9 cellular contexts compared by ENCODE assay signal in the genomic region with DNA sequence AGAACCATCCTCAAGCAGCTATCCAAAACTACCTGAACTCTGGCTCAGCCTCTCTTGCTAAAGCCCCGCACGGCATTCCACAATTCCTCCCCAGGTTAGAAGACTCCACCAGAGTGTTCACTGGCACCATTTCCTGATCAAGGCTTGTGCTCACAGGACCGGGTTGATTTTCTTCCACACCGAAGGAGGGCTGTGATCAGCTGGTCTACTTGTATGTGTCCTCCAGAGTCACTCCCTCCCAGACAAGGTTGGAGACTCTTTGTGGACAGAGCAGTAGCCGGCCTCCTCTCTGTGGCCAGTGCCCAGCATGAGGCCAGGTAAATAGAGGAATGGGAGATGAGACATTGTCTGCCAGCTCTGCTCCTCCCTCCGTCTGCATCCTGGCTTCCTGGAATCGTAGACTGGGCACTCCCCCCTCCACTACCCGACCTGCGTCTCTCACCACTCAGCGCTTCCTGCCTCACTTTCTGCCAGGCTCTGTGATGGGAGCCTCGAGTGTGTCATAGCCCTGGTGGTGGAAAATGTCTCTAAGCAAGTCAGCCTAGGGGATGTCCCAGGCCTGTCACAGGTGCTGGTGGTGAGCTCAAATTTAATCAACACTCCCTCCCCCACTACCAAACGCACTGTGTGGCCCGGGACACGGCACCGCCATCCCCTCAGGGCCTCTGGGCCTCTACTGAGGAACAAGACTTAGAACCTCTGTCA. TPM values are rescaled to one million over a fixed set of nuclear protein-coding genes. Genes with fewer than 3 reads are reported as not detected.
A peak's percentile ranks its signal among the peaks of the same experiment; 100 is the strongest.
DNase-seq lines count a peak whose midpoint lies in the region; ATAC-seq and TF ChIP-seq lines count a peak whose summit lies in the region.
"Had no signal": no experiment of that assay in that cellular context is flagged by ENCODE, and none has a peak within 500 bp of the region (broad histone marks: within the 10 kb centered on the region; RNA-seq: fewer than 3 reads in every experiment).

No MANE protein-coding gene starts in this region.

- intact Hi-C loops in naive thymus-derived CD4-positive, alpha-beta T cell (cut with micrococcal nuclease) = loop anchor here (1.0 to 5.0 kb wide), 10 partner anchors 23 to 145 kb away; a partner anchor contains a TSS
- intact Hi-C loops in upper lobe of right lung (cut with DNase I) = no loop called here

- H3K4me1 Mint-ChIP-seq in activated naive CD8-positive, alpha-beta T cell treated with anti-CD3 and anti-CD28 coated beads for 36 hours = peaks cover 74% of the 10 kb centered on the region
- H3K4me1 Mint-ChIP-seq in naive thymus-derived CD4-positive, alpha-beta T cell = peaks cover 19 to 86% (median 65%) of the 10 kb centered on the region in 7 donors

- peak; percentile 92 for DNase-seq in activated naive CD8-positive, alpha-beta T cell treated with anti-CD3 and anti-CD28 coated beads for 36 hours
- peak; percentile 62 to 98 (median 94) for DNase-seq in naive thymus-derived CD4-positive, alpha-beta T cell
- DNase-seq in upper lobe of right lung (peak; percentile 56), NCI-H1694 (lab: John Stamatoyannopoulos, UW) (no peak), DMS 273 treated with DMSO at 0.1 percent for 48 hours (lab: John Stamatoyannopoulos, UW) (no peak)

- H3K36me3 Mint-ChIP-seq in activated naive CD8-positive, alpha-beta T cell treated with anti-CD3 and anti-CD28 coated beads for 36 hours = peaks cover 38% of the 10 kb centered on the region
- H3K36me3 Mint-ChIP-seq in naive thymus-derived CD4-positive, alpha-beta T cell = peaks cover 0 to 26% (median 0%) of the 10 kb centered on the region in 5 donors

- H3K4me1 ChIP-seq in naive thymus-derived CD4-positive, alpha-beta T cell (ENCODE audit: control insufficient read depth in 2 of 2, insufficient read depth in 2 of 2, low read length in 2 of 2) = peaks cover 21 to 30% of the 10 kb centered on the region in 2 donors
- H3K4me1 ChIP-seq in upper lobe of right lung = peaks cover 4% of the 10 kb centered on the region

- no peaks in the 10 kb centered on the region for H3K27me3 Mint-ChIP-seq in activated naive CD8-positive, alpha-beta T cell treated with anti-CD3 and anti-CD28 coated beads for 36 hours
- peaks cover 0 to 2% (median 0%) of the 10 kb centered on the region in 5 donors for H3K27me3 Mint-ChIP-seq in naive thymus-derived CD4-positive, alpha-beta T cell

- peaks cover 0 to 4% (median 0%) of the 10 kb centered on the region in 3 experiments for H3K36me3 ChIP-seq in naive thymus-derived CD4-positive, alpha-beta T cell (ENCODE audit: control insufficient read depth in 2 of 3, insufficient read depth in 3 of 3, low read length in 3 of 3)
- H3K36me3 ChIP-seq in upper lobe of right lung = no peaks in the 10 kb centered on the region
- H3K36me3 ChIP-seq: cardiac muscle cell had no signal

- POLR2A ChIA-PET in naive thymus-derived CD4-positive, alpha-beta T cell (lab: Charles Lee) = interaction anchor here (0.5 to 4.4 kb wide), 22 partner anchors 14 to 364 kb away, joined by 3 to 61 read pairs (median 4); a partner anchor contains a TSS

- no peaks in the 10 kb centered on the region for H3K9me3 ChIP-seq in naive thymus-derived CD4-positive, alpha-beta T cell (ENCODE audit: control insufficient read depth in 2 of 3, low read length in 3 of 3)
- H3K9me3 ChIP-seq in upper lobe of right lung = no peaks in the 10 kb centered on the region

- TF ChIP-seq CTCF in upper lobe of right lung (IDR thresholded peaks at IDR 0.05) = no peak

- CTCF ChIA-PET in naive thymus-derived CD4-positive, alpha-beta T cell (lab: Charles Lee) = interaction anchor here (0.6 to 5.4 kb wide), 17 partner anchors 11 to 346 kb away, joined by 3 to 32 read pairs (median 4); a partner anchor contains a TSS

- H3K4me3 ChIP-seq in naive thymus-derived CD4-positive, alpha-beta T cell (ENCODE audit: low read length) = peak overlapping the region; percentile 30
- no peak overlapping the region for H3K4me3 ChIP-seq in upper lobe of right lung
- H3K4me3 ChIP-seq: cardiac muscle cell had no signal

- peak overlapping the region; percentile 100 for H3K27ac Mint-ChIP-seq in activated naive CD8-positive, alpha-beta T cell treated with anti-CD3 and anti-CD28 coated beads for 36 hours
- peak overlapping the region; percentile 95 to 100 (median 98) for H3K27ac Mint-ChIP-seq in naive thymus-derived CD4-positive, alpha-beta T cell

- no peaks in the 10 kb centered on the region for H3K9me3 Mint-ChIP-seq in activated naive CD8-positive, alpha-beta T cell treated with anti-CD3 and anti-CD28 coated beads for 36 hours
- no peaks in the 10 kb centered on the region for H3K9me3 Mint-ChIP-seq in naive thymus-derived CD4-positive, alpha-beta T cell

- no peaks in the 10 kb centered on the region for H3K27me3 ChIP-seq in naive thymus-derived CD4-positive, alpha-beta T cell (ENCODE audit: control insufficient read depth in 2 of 2, insufficient read depth in 2 of 2, low read length in 2 of 2)
- no peaks in the 10 kb centered on the region for H3K27me3 ChIP-seq in upper lobe of right lung
- H3K27me3 ChIP-seq: cardiac muscle cell had no signal

- H3K4me3 Mint-ChIP-seq in activated naive CD8-positive, alpha-beta T cell treated with anti-CD3 and anti-CD28 coated beads for 36 hours = peak overlapping the region; percentile 83
- H3K4me3 Mint-ChIP-seq in naive thymus-derived CD4-positive, alpha-beta T cell = peak overlapping the region; percentile 69 to 91 (median 79)

- ATAC-seq in GM18907 (IDR thresholded peaks at IDR 0.05; ENCODE audit: unreplicated experiment) (peak; percentile 85), HG03064 (IDR thresholded peaks at IDR 0.05; ENCODE audit: low read depth, unreplicated experiment) (peak; percentile 72), SK-N-SH treated with all-trans-retinoic acid at 6 μM for 48 hours (peak; percentile 82), upper lobe of right lung (peak; percentile 62)
- peak; percentile 99 for ATAC-seq in naive thymus-derived CD4-positive, alpha-beta T cell

- H3K27ac ChIP-seq in naive thymus-derived CD4-positive, alpha-beta T cell (ENCODE audit: low read depth, low read length) = peak overlapping the region; percentile 96
- H3K27ac ChIP-seq in upper lobe of right lung = peak overlapping the region; percentile 36
- H3K27ac ChIP-seq: cardiac muscle cell had no signal

TF ChIP-seq in SK-N-SH treated with all-trans-retinoic acid at 6 μM for 48 hours, 23 proteins besides CTCF, POLR2A, EP300 and RAD21 (continues in another document):
- TF ChIP-seq CSDC2 (CRISPR knock-in tag; IDR thresholded peaks at IDR 0.05) (no peak), BACH2 (CRISPR knock-in tag; IDR thresholded peaks at IDR 0.05; ENCODE audit: borderline replicate concordance) (no peak), SNAI2 (CRISPR knock-in tag; IDR thresholded peaks at IDR 0.05) (no peak), ZNF8 (CRISPR knock-in tag; IDR thresholded peaks at IDR 0.05) (no peak), RARB (CRISPR knock-in tag; IDR thresholded peaks at IDR 0.05) (no peak), OSR1 (CRISPR knock-in tag; IDR thresholded peaks at IDR 0.05) (no peak), ZC3H10 (CRISPR knock-in tag; IDR thresholded peaks at IDR 0.05) (no peak), ESRRG (CRISPR knock-in tag; IDR thresholded peaks at IDR 0.05) (no peak), ZFP30 (CRISPR knock-in tag; IDR thresholded peaks at IDR 0.05) (no peak)
- TF ChIP-seq, protein P1, sequence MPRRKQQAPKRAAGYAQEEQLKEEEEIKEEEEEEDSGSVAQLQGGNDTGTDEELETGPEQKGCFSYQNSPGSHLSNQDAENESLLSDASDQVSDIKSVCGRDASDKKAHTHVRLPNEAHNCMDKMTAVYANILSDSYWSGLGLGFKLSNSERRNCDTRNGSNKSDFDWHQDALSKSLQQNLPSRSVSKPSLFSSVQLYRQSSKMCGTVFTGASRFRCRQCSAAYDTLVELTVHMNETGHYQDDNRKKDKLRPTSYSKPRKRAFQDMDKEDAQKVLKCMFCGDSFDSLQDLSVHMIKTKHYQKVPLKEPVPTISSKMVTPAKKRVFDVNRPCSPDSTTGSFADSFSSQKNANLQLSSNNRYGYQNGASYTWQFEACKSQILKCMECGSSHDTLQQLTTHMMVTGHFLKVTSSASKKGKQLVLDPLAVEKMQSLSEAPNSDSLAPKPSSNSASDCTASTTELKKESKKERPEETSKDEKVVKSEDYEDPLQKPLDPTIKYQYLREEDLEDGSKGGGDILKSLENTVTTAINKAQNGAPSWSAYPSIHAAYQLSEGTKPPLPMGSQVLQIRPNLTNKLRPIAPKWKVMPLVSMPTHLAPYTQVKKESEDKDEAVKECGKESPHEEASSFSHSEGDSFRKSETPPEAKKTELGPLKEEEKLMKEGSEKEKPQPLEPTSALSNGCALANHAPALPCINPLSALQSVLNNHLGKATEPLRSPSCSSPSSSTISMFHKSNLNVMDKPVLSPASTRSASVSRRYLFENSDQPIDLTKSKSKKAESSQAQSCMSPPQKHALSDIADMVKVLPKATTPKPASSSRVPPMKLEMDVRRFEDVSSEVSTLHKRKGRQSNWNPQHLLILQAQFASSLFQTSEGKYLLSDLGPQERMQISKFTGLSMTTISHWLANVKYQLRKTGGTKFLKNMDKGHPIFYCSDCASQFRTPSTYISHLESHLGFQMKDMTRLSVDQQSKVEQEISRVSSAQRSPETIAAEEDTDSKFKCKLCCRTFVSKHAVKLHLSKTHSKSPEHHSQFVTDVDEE (CRISPR knock-in tag; IDR thresholded peaks at IDR 0.05) = no peak
- TF ChIP-seq, protein P2, sequence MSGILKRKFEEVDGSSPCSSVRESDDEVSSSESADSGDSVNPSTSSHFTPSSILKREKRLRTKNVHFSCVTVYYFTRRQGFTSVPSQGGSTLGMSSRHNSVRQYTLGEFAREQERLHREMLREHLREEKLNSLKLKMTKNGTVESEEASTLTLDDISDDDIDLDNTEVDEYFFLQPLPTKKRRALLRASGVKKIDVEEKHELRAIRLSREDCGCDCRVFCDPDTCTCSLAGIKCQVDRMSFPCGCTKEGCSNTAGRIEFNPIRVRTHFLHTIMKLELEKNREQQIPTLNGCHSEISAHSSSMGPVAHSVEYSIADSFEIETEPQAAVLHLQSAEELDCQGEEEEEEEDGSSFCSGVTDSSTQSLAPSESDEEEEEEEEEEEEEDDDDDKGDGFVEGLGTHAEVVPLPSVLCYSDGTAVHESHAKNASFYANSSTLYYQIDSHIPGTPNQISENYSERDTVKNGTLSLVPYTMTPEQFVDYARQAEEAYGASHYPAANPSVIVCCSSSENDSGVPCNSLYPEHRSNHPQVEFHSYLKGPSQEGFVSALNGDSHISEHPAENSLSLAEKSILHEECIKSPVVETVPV (CRISPR knock-in tag; IDR thresholded peaks at IDR 0.05) = no peak

RNA-seq across cellular contexts. Expression of a gene that starts 12.5 kb away (rescaled TPM):
- total RNA-seq in activated naive CD8-positive, alpha-beta T cell treated with anti-CD3 and anti-CD28 coated beads for 36 hours = 1 to 10 TPM; 1.8 to 2.0 TPM
- total RNA-seq in naive thymus-derived CD4-positive, alpha-beta T cell = 1 to 10 TPM in 2 of 5 experiments, under 1 TPM in 3; 0.22 to 3.2 (median 0.32) TPM
- not detected for polyA plus RNA-seq in naive thymus-derived CD4-positive, alpha-beta T cell
- total RNA-seq in upper lobe of right lung = 2.1 TPM
- total RNA-seq: cardiac muscle cell had no signal

RNA-seq across cellular contexts. Expression of a gene that starts 27.7 kb away (rescaled TPM):
- total RNA-seq in activated naive CD8-positive, alpha-beta T cell treated with anti-CD3 and anti-CD28 coated beads for 36 hours = 100 to 1,000 TPM; 148 to 149 TPM
- 100 to 1,000 TPM in 2 of 5 experiments, 10 to 100 TPM in 3; 14.3 to 209 (median 44.1) TPM for total RNA-seq in naive thymus-derived CD4-positive, alpha-beta T cell
- polyA plus RNA-seq in naive thymus-derived CD4-positive, alpha-beta T cell = 10 to 100 TPM; 13.6 to 20.2 TPM
- 10.6 TPM for total RNA-seq in upper lobe of right lung
- polyA plus RNA-seq: cardiac muscle cell had no signal

Comparison
In these comparisons a context has a peak if more than half of its experiments do, and no peak if none do; other contexts are left out.
1. DNase-seq: peak in activated naive CD8-positive, alpha-beta T cell treated with anti-CD3 and anti-CD28 coated beads for 36 hours (single experiment), naive thymus-derived CD4-positive, alpha-beta T cell (9 of 9) and upper lobe of right lung (single experiment); none in NCI-H1694 (single experiment) and DMS 273 treated with DMSO at 0.1 percent for 48 hours (single experiment).
2. Peak in every context shown above with its lines, with median percentiles within 50 percentile points of each other: ATAC-seq.